8 cellular contexts compared by ENCODE assay signal in the genomic region with DNA sequence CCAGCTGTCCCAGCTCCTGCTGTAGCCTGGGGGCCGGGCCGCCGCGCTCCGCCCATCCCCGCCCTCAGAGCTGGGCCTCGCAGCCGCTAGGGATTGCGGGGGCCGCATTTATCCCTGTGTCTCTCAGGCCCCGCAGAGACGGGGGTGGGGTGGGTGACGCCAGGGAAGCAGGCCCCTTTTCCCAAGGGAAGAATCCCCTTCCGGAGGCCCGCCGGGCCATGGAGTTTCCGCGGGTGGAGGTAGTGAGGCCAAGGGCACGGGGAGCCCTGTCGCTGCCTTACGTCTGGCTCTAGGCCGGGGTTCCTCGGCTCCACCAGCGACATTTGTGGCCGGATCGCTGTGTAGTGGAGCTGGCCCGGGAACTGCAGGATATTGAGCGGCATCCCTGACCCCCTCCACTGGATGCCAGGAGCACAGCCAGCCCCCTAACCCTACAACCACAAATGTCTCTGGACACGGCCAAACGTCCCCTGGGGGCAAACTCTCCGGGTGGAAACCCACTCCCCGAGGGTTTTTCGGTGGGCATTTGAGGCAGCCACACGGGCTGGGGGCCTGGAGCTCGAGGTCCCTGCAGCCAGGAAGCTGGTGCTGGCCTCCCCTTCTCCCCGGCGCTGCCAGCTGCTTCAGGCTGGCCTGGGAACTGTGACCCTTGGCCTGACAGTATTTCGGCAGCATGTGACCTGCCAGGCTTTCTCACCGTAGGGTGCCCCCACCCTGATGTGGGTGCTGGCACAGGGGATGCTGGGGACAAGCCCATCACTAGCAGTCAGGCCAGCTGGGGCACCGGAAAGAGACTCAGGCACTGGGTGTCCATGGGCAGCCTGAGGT. TPM values are rescaled to one million over a fixed set of nuclear protein-coding genes. Genes with fewer than 3 reads are reported as not detected.
A peak's percentile ranks its signal among the peaks of the same experiment; 100 is the strongest.
DNase-seq lines count a peak whose midpoint lies in the region; ATAC-seq, FAIRE-seq and TF ChIP-seq lines count a peak whose summit lies in the region.

No MANE protein-coding gene starts in this region.

- H3K18ac ChIP-seq in H9 (ENCODE audit: insufficient read length, low read depth, low read length) = peak overlapping the region; percentile 35

- H3K36me3 ChIP-seq in heart left ventricle (no peaks in the 10 kb centered on the region), pancreas (no peaks in the 10 kb centered on the region)

- H3K4me1 Mint-ChIP-seq in H9 = peaks cover 36 to 52% of the 10 kb centered on the region in 2 experiments
- peaks cover 15% of the 10 kb centered on the region for H3K4me1 Mint-ChIP-seq in activated T-helper 2 cell treated with anti-CD3 and anti-CD28 coated beads, Interferon-gamma antibody, Interleukin-2, Interleukin-4, amounts not matched to agents 10 μg/mL and 5 μg/mL and 100 μg/mL, durations not matched to agents 14 hours and 24 hours and 36 hours (ENCODE audit: low read depth)

- H2BK15ac ChIP-seq in H9 (ENCODE audit: low read depth, low read length) = no peak overlapping the region

- H3K27me3 Mint-ChIP-seq in H9 (ENCODE audit: low read depth) = peaks cover 66% of the 10 kb centered on the region
- H3K27me3 Mint-ChIP-seq in activated T-helper 2 cell treated with anti-CD3 and anti-CD28 coated beads, Interferon-gamma antibody, Interleukin-2, Interleukin-4, amounts not matched to agents 10 μg/mL and 5 μg/mL and 100 μg/mL, durations not matched to agents 14 hours and 24 hours and 36 hours (ENCODE audit: low read depth) = peaks cover 2% of the 10 kb centered on the region

- H3K23me2 ChIP-seq in H9 (ENCODE audit: insufficient read length, low read depth, low read length, poor library complexity, severe bottlenecking) = peaks cover 7% of the 10 kb centered on the region

- no peak overlapping the region for H3K27ac ChIP-seq in H9 (ENCODE audit: insufficient read length, low read depth, low read length)
- H3K27ac ChIP-seq in heart left ventricle = peak overlapping the region; percentile 64 to 99 (median 92)
- H3K27ac ChIP-seq in pancreas = peak overlapping the region; percentile 65 to 78 (median 72)

- H3K27me3 ChIP-seq in H9 (ENCODE audit: insufficient read depth, low read length) (peaks cover 11% of the 10 kb centered on the region; the same call in 1 of the 2 replicates), heart left ventricle (peaks cover 0 to 5% (median 0%) of the 10 kb centered on the region in 9 donors), pancreas (no peaks in the 10 kb centered on the region)

- H2BK120ac ChIP-seq in H9 (ENCODE audit: low read depth, low read length, poor library complexity, severe bottlenecking) = no peak overlapping the region

- no peak for FAIRE-seq in pancreas (lab: Jason Lieb, UNC)

- no peaks in the 10 kb centered on the region for H3K9me3 Mint-ChIP-seq in H9
- H3K9me3 Mint-ChIP-seq in activated T-helper 2 cell treated with anti-CD3 and anti-CD28 coated beads, Interferon-gamma antibody, Interleukin-2, Interleukin-4, amounts not matched to agents 10 μg/mL and 5 μg/mL and 100 μg/mL, durations not matched to agents 14 hours and 24 hours and 36 hours = no peaks in the 10 kb centered on the region

- peak overlapping the region; percentile 54 to 68 for H3K4me3 Mint-ChIP-seq in H9
- H3K4me3 Mint-ChIP-seq in activated T-helper 2 cell treated with anti-CD3 and anti-CD28 coated beads, Interferon-gamma antibody, Interleukin-2, Interleukin-4, amounts not matched to agents 10 μg/mL and 5 μg/mL and 100 μg/mL, durations not matched to agents 14 hours and 24 hours and 36 hours (ENCODE audit: low read depth) = peak overlapping the region; percentile 28

- no peaks in the 10 kb centered on the region for H3K79me1 ChIP-seq in H9 (ENCODE audit: insufficient read depth, low read depth, low read length, poor library complexity, severe bottlenecking)

- intact Hi-C loops in activated T-helper 2 cell treated with anti-CD3 and anti-CD28 coated beads, Interferon-gamma antibody, Interleukin-2, Interleukin-4, amounts not matched to agents 10 μg/mL and 5 μg/mL and 100 μg/mL, durations not matched to agents 14 hours and 24 hours and 36 hours (cut with micrococcal nuclease) = loop anchor here (5.0 kb wide), 1 partner anchor 157 kb away; no protein-coding TSS in a partner anchor
- intact Hi-C loops in heart left ventricle (cut with DNase I) (loop anchor here in 6 of 10 donors (1.0 to 10.0 kb wide), 8 partner anchors 22 to 250 kb away; partner anchors contain the start of genes TTYH2 (in 4 of the 6), RPL38 (in 2 of the 6) and GPRC5C (in 1 of the 6)), pancreas (cut with DNase I) (no loop called here)

- H3K9me3 ChIP-seq in H9 (ENCODE audit: control insufficient read depth, low read depth, low read length) (no peaks in the 10 kb centered on the region), heart left ventricle (no peaks in the 10 kb centered on the region), pancreas (no peaks in the 10 kb centered on the region)

- no peaks in the 10 kb centered on the region for H3K79me2 ChIP-seq in H9 (ENCODE audit: insufficient read depth, low read length)

- no peak overlapping the region for H4K91ac ChIP-seq in H9 (ENCODE audit: insufficient read length, low read depth, low read length)

- no peak overlapping the region for H3T11ph ChIP-seq in H9 (ENCODE audit: low read length)

- H2BK20ac ChIP-seq in H9 (ENCODE audit: low read depth, low read length, poor library complexity, severe bottlenecking) = no peak overlapping the region

- peak overlapping the region; percentile 69 for H3K4me2 ChIP-seq in H9 (ENCODE audit: insufficient read depth, insufficient read length, low read length)

- no peak overlapping the region for H3K56ac ChIP-seq in H9 (ENCODE audit: insufficient read length, low read depth, low read length)

- H4K8ac ChIP-seq in H9 (replicated peaks; ENCODE audit: insufficient read length, low read depth, low read length) = no peak overlapping the region

- no peaks in the 10 kb centered on the region for H4K20me1 ChIP-seq in H9 (ENCODE audit: control insufficient read depth, insufficient read depth, insufficient read length)

- H4K5ac ChIP-seq in H9 (ENCODE audit: insufficient read length, low read depth, low read length) = no peak overlapping the region

- H3K4me1 ChIP-seq in H9 (ENCODE audit: insufficient read depth, low read length) (peaks cover 6% of the 10 kb centered on the region; the same call in 1 of the 2 replicates), heart left ventricle (peaks cover 8 to 67% (median 40%) of the 10 kb centered on the region in 12 donors), pancreas (peaks cover 13 to 25% (median 17%) of the 10 kb centered on the region in 3 donors)

- no peak for TF ChIP-seq CTCF in H9 (conservative IDR thresholded peaks at IDR 0.05)
- TF ChIP-seq CTCF in heart left ventricle (IDR thresholded peaks at IDR 0.05) = peak in 7 of 12 donors; percentile 1 to 42 (median 30)
- TF ChIP-seq CTCF in pancreas (IDR thresholded peaks at IDR 0.05) = no peak

- no peak overlapping the region for H3K23ac ChIP-seq in H9 (ENCODE audit: insufficient read length, low read depth, low read length)

- no CpG with 5 or more reads among the region's 40 CpGs for whole genome bisulfite sequencing in H9 (ENCODE audit: extremely low coverage, insufficient read length, low lambda C conversion rate)
- WGBS in heart left ventricle, 4 donors = 7 to 15% (median 9%) methylated on average over 15 to 40 of the region's 40 CpGs; no CpG with 5 or more reads in 1 of the 4 donors
- 6 to 7% methylated on average over 34 to 40 of the region's 40 CpGs for WGBS in pancreas, 2 donors

- peak; percentile 59 to 69 for TF ChIP-seq POLR2A in heart left ventricle (IDR thresholded peaks at IDR 0.05)

- H3K27ac Mint-ChIP-seq in H9 = peak overlapping the region in 1 of 3 experiments; percentile 67; a peak in 1 of 7 replicates
- no peak overlapping the region for H3K27ac Mint-ChIP-seq in activated T-helper 2 cell treated with anti-CD3 and anti-CD28 coated beads, Interferon-gamma antibody, Interleukin-2, Interleukin-4, amounts not matched to agents 10 μg/mL and 5 μg/mL and 100 μg/mL, durations not matched to agents 14 hours and 24 hours and 36 hours

- H2BK12ac ChIP-seq in H9 (ENCODE audit: insufficient read length, low read depth, low read length) = no peak overlapping the region

- H2AK5ac ChIP-seq in H9 (ENCODE audit: insufficient read length, low read length) = no peak overlapping the region

- no peak overlapping the region for H3K4ac ChIP-seq in H9 (ENCODE audit: low read depth, low read length)

- peak overlapping the region; percentile 63 for H3K14ac ChIP-seq in H9 (ENCODE audit: insufficient read depth, low read length)

- H2AFZ ChIP-seq in H9 (ENCODE audit: low read length) = no peak overlapping the region

- DNase-seq in NCI-H146 treated with DMSO at 0.1 percent for 48 hours (lab: John Stamatoyannopoulos, UW; ENCODE audit: unreplicated experiment) (peak; percentile 21), NCI-H146 (lab: John Stamatoyannopoulos, UW) (no peak), H9 (peak; percentile 55), NCI-H128 (lab: John Stamatoyannopoulos, UW; ENCODE audit: unreplicated experiment) (peak; percentile 24), heart left ventricle (peak in 3 of 5 donors; percentile 96 to 97 (median 96)), pancreas (peak in 5 of 6 donors; percentile 43 to 96 (median 90)), AG08395 (ENCODE audit: low spot score) (no peak)
- peak; percentile 70 for DNase-seq in activated T-helper 2 cell treated with anti-CD3 and anti-CD28 coated beads, Interferon-gamma antibody, Interleukin-2, Interleukin-4, amounts not matched to agents 10 μg/mL and 5 μg/mL and 100 μg/mL, durations not matched to agents 14 hours and 24 hours and 36 hours (ENCODE audit: low spot score)

- peak overlapping the region; percentile 6 to 57 (median 50) for H3K4me3 ChIP-seq in heart left ventricle
- peak overlapping the region in 3 of 4 donors; percentile 13 to 45 (median 38) for H3K4me3 ChIP-seq in pancreas

- no peak overlapping the region for H2BK5ac ChIP-seq in H9 (ENCODE audit: insufficient read length, low read length)

- ATAC-seq in heart left ventricle = peak; percentile 88 to 97 (median 94)
- peak; percentile 51 to 97 (median 81) for ATAC-seq in pancreas

- no peak overlapping the region for H3K9ac ChIP-seq in H9 (ENCODE audit: extremely low read depth, insufficient read length, low read length)

- no peaks in the 10 kb centered on the region for H3K36me3 Mint-ChIP-seq in H9 (ENCODE audit: insufficient read depth in 1 of 3, low read depth in 3 of 3)
- no peaks in the 10 kb centered on the region for H3K36me3 Mint-ChIP-seq in activated T-helper 2 cell treated with anti-CD3 and anti-CD28 coated beads, Interferon-gamma antibody, Interleukin-2, Interleukin-4, amounts not matched to agents 10 μg/mL and 5 μg/mL and 100 μg/mL, durations not matched to agents 14 hours and 24 hours and 36 hours (ENCODE audit: low read depth)

RNA-seq across cellular contexts. Expression of gene CD300A, which starts 12.0 kb away (rescaled TPM):
- total RNA-seq in H9 (2021) = not detected in 2 replicates
- 16.6 and 16.7 TPM in 2 replicates for total RNA-seq in activated T-helper 2 cell treated with anti-CD3 and anti-CD28 coated beads, Interferon-gamma antibody, Interleukin-2, Interleukin-4, amounts not matched to agents 10 μg/mL and 5 μg/mL and 100 μg/mL, durations not matched to agents 14 hours and 24 hours and 36 hours
- 10 to 100 TPM in 1 of 9 donors, 1 to 10 TPM in 6, under 1 TPM in 2; 0.64 to 23.2 (median 1.8) TPM for total RNA-seq in heart left ventricle
- polyA plus RNA-seq in heart left ventricle = 1 to 10 TPM in 1 of 2 donors, under 1 TPM in 1; 0.72 to 1.5 TPM
- total RNA-seq in pancreas = 1 to 10 TPM in 3 of 6 donors, under 1 TPM in 3; 0.37 to 5.1 (median 0.92) TPM
- polyA plus RNA-seq in pancreas = 1 to 10 TPM; 1.3 to 2.0 TPM

RNA-seq across cellular contexts. Expression of gene GPRC5C, which starts 22.5 kb away (rescaled TPM):
- total RNA-seq in H9 (2021) = 15.2 and 15.5 TPM in 2 replicates
- 0.44 and 0.89 TPM in 2 replicates for total RNA-seq in activated T-helper 2 cell treated with anti-CD3 and anti-CD28 coated beads, Interferon-gamma antibody, Interleukin-2, Interleukin-4, amounts not matched to agents 10 μg/mL and 5 μg/mL and 100 μg/mL, durations not matched to agents 14 hours and 24 hours and 36 hours
- total RNA-seq in heart left ventricle = 10 to 100 TPM; 22.2 to 59.9 (median 39.2) TPM
- polyA plus RNA-seq in heart left ventricle = 10 to 100 TPM; 28.5 to 35.3 TPM
- total RNA-seq in pancreas = 100 to 1,000 TPM in 1 of 6 donors, 10 to 100 TPM in 5; 38.2 to 106 (median 49.9) TPM
- 10 to 100 TPM; 40.4 to 68.0 TPM for polyA plus RNA-seq in pancreas

Comparison
In these comparisons a context has a peak if more than half of its experiments do, and no peak if none do; other contexts are left out.
1. DNase-seq: peak in NCI-H146 treated with DMSO at 0.1 percent for 48 hours (single experiment), H9 (single experiment), NCI-H128 (single experiment), activated T-helper 2 cell treated with anti-CD3 and anti-CD28 coated beads, Interferon-gamma antibody, Interleukin-2, Interleukin-4, amounts not matched to agents 10 μg/mL and 5 μg/mL and 100 μg/mL, durations not matched to agents 14 hours and 24 hours and 36 hours (single experiment), heart left ventricle (3 of 5) and pancreas (5 of 6); none in NCI-H146 (single experiment) and AG08395 (single experiment).
2. CTCF ChIP-seq: peak in heart left ventricle (7 of 12); none in H9 (single experiment) and pancreas (0 of 4).
3. intact Hi-C loops: an anchor here in activated T-helper 2 cell treated with anti-CD3 and anti-CD28 coated beads, Interferon-gamma antibody, Interleukin-2, Interleukin-4, amounts not matched to agents 10 μg/mL and 5 μg/mL and 100 μg/mL, durations not matched to agents 14 hours and 24 hours and 36 hours (5.0 kb wide) and heart left ventricle (1.0 to 10.0 kb wide); none called in pancreas.